ENCODE assay signal across 1 cellular context in the genomic region with DNA sequence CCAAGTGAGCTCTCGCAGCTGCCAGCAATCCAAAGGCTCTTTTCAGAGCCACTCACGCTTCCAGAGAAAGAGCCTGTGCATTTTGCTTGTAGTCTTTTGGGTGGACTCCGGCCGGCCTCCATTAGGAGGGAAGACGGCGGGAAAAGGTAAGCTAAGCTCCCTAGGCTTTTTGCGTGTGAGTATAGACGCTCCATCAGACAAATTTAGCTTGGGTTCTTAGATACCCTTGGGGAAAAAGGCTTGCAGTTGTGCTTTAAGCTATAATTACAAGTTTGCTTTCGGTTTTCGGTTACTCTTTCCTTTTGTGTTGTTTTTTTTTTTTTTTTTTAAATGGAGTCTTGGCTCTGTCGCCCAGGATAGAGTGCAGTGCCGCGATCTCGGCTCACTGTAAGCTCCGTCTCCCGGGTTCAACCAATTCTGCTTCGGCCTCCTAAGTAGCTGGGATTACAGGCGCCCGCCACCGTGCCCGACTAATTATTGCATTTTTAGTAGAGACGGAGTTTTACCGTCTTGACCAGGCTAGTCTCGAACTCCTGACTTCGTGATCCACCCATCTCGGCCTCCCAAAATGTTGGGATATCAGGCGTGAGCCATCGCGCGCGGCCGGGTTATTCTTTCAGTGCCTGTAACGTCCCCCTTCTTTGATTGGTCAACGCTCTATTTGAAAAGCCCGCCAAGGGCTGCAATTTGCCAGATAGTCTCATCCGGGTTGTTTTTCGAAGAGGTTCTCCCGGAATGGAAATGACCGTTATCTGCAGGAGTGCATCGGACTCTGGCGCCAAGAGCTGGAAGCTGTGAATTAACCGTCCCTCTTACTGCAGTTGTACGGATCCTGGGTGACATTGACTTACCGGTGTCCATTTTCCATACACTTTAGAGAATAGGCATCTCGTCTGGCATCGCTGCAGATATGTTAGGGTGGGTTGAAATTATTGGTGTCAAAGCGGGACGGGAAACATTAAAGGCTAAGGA.
TF ChIP-seq lines count a peak whose summit lies in the region.

No MANE protein-coding gene starts in this region.

TF ChIP-seq in HepG2, 621 proteins besides CTCF, POLR2A, EP300 and RAD21 (continued from another document and continues in another):
- TF ChIP-seq, protein P1, sequence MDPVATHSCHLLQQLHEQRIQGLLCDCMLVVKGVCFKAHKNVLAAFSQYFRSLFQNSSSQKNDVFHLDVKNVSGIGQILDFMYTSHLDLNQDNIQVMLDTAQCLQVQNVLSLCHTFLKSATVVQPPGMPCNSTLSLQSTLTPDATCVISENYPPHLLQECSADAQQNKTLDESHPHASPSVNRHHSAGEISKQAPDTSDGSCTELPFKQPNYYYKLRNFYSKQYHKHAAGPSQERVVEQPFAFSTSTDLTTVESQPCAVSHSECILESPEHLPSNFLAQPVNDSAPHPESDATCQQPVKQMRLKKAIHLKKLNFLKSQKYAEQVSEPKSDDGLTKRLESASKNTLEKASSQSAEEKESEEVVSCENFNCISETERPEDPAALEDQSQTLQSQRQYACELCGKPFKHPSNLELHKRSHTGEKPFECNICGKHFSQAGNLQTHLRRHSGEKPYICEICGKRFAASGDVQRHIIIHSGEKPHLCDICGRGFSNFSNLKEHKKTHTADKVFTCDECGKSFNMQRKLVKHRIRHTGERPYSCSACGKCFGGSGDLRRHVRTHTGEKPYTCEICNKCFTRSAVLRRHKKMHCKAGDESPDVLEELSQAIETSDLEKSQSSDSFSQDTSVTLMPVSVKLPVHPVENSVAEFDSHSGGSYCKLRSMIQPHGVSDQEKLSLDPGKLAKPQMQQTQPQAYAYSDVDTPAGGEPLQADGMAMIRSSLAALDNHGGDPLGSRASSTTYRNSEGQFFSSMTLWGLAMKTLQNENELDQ (CRISPR knock-in tag; IDR thresholded peaks at IDR 0.05; ENCODE audit: borderline replicate concordance) = peak; percentile 90; the same call in 1 of the 2 replicates
- TF ChIP-seq, protein P2, sequence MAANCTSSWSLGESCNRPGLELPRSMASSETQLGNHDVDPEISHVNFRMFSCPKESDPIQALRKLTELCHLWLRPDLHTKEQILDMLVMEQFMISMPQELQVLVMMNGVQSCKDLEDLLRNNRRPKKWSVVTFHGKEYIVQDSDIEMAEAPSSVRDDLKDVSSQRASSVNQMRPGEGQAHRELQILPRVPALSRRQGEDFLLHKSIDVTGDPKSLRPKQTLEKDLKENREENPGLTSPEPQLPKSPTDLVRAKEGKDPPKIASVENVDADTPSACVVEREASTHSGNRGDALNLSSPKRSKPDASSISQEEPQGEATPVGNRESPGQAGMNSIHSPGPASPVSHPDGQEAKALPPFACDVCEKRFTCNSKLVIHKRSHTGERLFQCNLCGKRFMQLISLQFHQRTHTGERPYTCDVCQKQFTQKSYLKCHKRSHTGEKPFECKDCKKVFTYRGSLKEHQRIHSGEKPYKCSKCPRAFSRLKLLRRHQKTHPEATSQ (CRISPR knock-in tag; IDR thresholded peaks at IDR 0.05; ENCODE audit: borderline replicate concordance) = no peak
- TF ChIP-seq ZNF205 (CRISPR knock-in tag; IDR thresholded peaks at IDR 0.05) (peak; percentile 80), HDAC1 (CRISPR knock-in tag; IDR thresholded peaks at IDR 0.05) (peak; percentile 37; the same call in 1 of the 2 replicates), ZSCAN12 (CRISPR knock-in tag; IDR thresholded peaks at IDR 0.05) (no peak), PBX2 (CRISPR knock-in tag; IDR thresholded peaks at IDR 0.05) (no peak), ZSCAN21 (CRISPR knock-in tag; IDR thresholded peaks at IDR 0.05; ENCODE audit: borderline replicate concordance) (peak; percentile 76; the same call in 1 of the 2 replicates), TAF1 (CRISPR knock-in tag; IDR thresholded peaks at IDR 0.05) (peak; percentile 40; the same call in 1 of the 2 replicates), SIN3A (IDR thresholded peaks at IDR 0.05; ENCODE audit: borderline replicate concordance, low read depth, low read length) (peak; percentile 97), SMARCE1 (IDR thresholded peaks at IDR 0.05; ENCODE audit: borderline replicate concordance) (no peak), IRF2 (CRISPR knock-in tag; IDR thresholded peaks at IDR 0.05) (peak; percentile 85), HINFP (CRISPR knock-in tag; IDR thresholded peaks at IDR 0.05; ENCODE audit: low read depth) (peak; percentile 84), HNRNPLL (IDR thresholded peaks at IDR 0.05; ENCODE audit: low read depth, low read length, poor library complexity, severe bottlenecking) (no peak), ATRX (CRISPR knock-in tag; IDR thresholded peaks at IDR 0.05; ENCODE audit: borderline replicate concordance) (no peak), KAT7 (CRISPR knock-in tag; IDR thresholded peaks at IDR 0.05; ENCODE audit: borderline replicate concordance) (0 out of 2 replicates have a peak, but pooled peaks have one; percentile 25), ZNF564 (CRISPR knock-in tag; IDR thresholded peaks at IDR 0.05) (no peak), ZNF740 (CRISPR knock-in tag; IDR thresholded peaks at IDR 0.05) (no peak), NFE2 (CRISPR knock-in tag; IDR thresholded peaks at IDR 0.05) (no peak), ZNF687 (CRISPR knock-in tag; IDR thresholded peaks at IDR 0.05) (peak; percentile 9), ZNF713 (CRISPR knock-in tag; IDR thresholded peaks at IDR 0.05) (no peak), MAFG (CRISPR knock-in tag; IDR thresholded peaks at IDR 0.05) (no peak), KDM5A (IDR thresholded peaks at IDR 0.05; ENCODE audit: borderline replicate concordance, low read length) (peak; percentile 22; the same call in 1 of the 2 replicates)
- TF ChIP-seq, protein P3, sequence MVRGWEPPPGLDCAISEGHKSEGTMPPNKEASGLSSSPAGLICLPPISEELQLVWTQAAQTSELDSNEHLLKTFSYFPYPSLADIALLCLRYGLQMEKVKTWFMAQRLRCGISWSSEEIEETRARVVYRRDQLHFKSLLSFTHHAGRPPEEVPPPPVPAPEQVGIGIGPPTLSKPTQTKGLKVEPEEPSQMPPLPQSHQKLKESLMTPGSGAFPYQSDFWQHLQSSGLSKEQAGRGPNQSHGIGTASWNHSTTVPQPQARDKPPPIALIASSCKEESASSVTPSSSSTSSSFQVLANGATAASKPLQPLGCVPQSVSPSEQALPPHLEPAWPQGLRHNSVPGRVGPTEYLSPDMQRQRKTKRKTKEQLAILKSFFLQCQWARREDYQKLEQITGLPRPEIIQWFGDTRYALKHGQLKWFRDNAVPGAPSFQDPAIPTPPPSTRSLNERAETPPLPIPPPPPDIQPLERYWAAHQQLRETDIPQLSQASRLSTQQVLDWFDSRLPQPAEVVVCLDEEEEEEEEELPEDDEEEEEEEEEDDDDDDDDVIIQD (CRISPR knock-in tag; IDR thresholded peaks at IDR 0.05; ENCODE audit: low read depth) = no peak; the same call in 1 of the 2 replicates
- TF ChIP-seq, protein P4, sequence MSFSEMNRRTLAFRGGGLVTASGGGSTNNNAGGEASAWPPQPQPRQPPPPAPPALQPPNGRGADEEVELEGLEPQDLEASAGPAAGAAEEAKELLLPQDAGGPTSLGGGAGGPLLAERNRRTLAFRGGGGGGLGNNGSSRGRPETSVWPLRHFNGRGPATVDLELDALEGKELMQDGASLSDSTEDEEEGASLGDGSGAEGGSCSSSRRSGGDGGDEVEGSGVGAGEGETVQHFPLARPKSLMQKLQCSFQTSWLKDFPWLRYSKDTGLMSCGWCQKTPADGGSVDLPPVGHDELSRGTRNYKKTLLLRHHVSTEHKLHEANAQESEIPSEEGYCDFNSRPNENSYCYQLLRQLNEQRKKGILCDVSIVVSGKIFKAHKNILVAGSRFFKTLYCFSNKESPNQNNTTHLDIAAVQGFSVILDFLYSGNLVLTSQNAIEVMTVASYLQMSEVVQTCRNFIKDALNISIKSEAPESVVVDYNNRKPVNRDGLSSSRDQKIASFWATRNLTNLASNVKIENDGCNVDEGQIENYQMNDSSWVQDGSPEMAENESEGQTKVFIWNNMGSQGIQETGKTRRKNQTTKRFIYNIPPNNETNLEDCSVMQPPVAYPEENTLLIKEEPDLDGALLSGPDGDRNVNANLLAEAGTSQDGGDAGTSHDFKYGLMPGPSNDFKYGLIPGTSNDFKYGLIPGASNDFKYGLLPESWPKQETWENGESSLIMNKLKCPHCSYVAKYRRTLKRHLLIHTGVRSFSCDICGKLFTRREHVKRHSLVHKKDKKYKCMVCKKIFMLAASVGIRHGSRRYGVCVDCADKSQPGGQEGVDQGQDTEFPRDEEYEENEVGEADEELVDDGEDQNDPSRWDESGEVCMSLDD (CRISPR knock-in tag; IDR thresholded peaks at IDR 0.05; ENCODE audit: borderline replicate concordance) = 0 out of 2 replicates have a peak, but pooled peaks have one; percentile 31
- TF ChIP-seq, protein P5, sequence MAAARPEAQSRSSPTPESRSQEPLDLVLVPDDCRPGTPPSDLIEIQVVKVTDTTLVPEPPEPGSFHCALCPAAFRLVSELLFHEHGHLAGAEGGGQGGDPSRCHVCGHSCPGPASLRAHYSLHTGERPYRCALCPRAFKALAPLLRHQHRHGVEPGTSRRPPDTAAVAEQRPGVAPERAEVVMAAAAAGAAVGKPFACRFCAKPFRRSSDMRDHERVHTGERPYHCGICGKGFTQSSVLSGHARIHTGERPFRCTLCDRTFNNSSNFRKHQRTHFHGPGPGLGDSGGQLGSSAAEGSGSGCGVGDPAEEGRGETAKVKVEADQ (CRISPR knock-in tag; IDR thresholded peaks at IDR 0.05; ENCODE audit: borderline replicate concordance) = peak; percentile 48; the same call in 1 of the 2 replicates
